ENCODE assay signal across 8 cellular contexts in genomic region chr1:150696590-150696989, GRCh38. TPM values are rescaled to one million over a fixed set of nuclear protein-coding genes. Genes with fewer than 3 reads are reported as not detected.
DNase-seq lines count a peak whose midpoint lies in the region; ATAC-seq and TF ChIP-seq lines count a peak whose summit lies in the region.

No MANE protein-coding gene starts in this region.

- no peak for ATAC-seq in naive thymus-derived CD8-positive, alpha-beta T cell
- no peak for ATAC-seq in GM21423 (IDR thresholded peaks at IDR 0.05; ENCODE audit: unreplicated experiment)

- TF ChIP-seq POLR2A in NB4 (IDR thresholded peaks at IDR 0.05; ENCODE audit: extremely low read depth, insufficient read length) = no peak

- H3K4me1 Mint-ChIP-seq in naive thymus-derived CD8-positive, alpha-beta T cell = peaks cover 6 to 40% (median 23%) of the 10 kb centered on the region in 4 donors

- peak overlapping the region in 46 of 59 donors; percentile 3 to 82 (median 60) for H3K27ac ChIP-seq in dorsolateral prefrontal cortex

- peak overlapping the region; percentile 17 to 98 (median 96) for H3K27ac Mint-ChIP-seq in naive thymus-derived CD8-positive, alpha-beta T cell

- TF ChIP-seq CTCF in NB4 (IDR thresholded peaks at IDR 0.05; ENCODE audit: low read depth, low read length) (no peak), dorsolateral prefrontal cortex (IDR thresholded peaks at IDR 0.05 in 54 of 56, conservative IDR thresholded peaks at IDR 0.05 in 2 of 56; ENCODE audit: low read depth in 1 of 56, partially characterized antibody in 56 of 56) (no peak), GM10266 (IDR thresholded peaks at IDR 0.05; ENCODE audit: control insufficient read depth, insufficient read depth, low read depth, missing control alignments) (no peak)

- H3K36me3 Mint-ChIP-seq in naive thymus-derived CD8-positive, alpha-beta T cell = peaks cover 0 to 33% (median 2%) of the 10 kb centered on the region in 3 donors

- H3K4me3 ChIP-seq in NB4 (ENCODE audit: low read depth, low read length) = peak overlapping the region; percentile 93
- H3K4me3 ChIP-seq in dorsolateral prefrontal cortex = peak overlapping the region; percentile 55 to 85 (median 72)

- peak overlapping the region; percentile 93 to 99 (median 96) for H3K4me3 Mint-ChIP-seq in naive thymus-derived CD8-positive, alpha-beta T cell

- peaks cover 0 to 3% (median 1%) of the 10 kb centered on the region in 5 donors for H3K27me3 Mint-ChIP-seq in naive thymus-derived CD8-positive, alpha-beta T cell

- POLR2A ChIA-PET in naive thymus-derived CD8-positive, alpha-beta T cell (lab: Charles Lee) = interaction anchor here (0.8 to 1.6 kb wide), 7 partner anchors 10 to 810 kb away, joined by 3 to 6 read pairs (median 4); partner anchors contain the start of genes CTSS, ENSA and RPRD2

- peak; percentile 9 for DNase-seq in EL
- peak; percentile 32 for DNase-seq in NB4 (ENCODE audit: low read depth)
- no peak for DNase-seq in dorsolateral prefrontal cortex
- no peak for DNase-seq in naive thymus-derived CD8-positive, alpha-beta T cell
- DNase-seq in GM10266 (ENCODE audit: extremely low spot score) = no peak
- no peak for DNase-seq in HT-29 (ENCODE audit: low spot score)
- DNase-seq in germinal center (ENCODE audit: low spot score) = no peak

- H3K27me3 ChIP-seq in dorsolateral prefrontal cortex = no peaks in the 10 kb centered on the region

- intact Hi-C loops in dorsolateral prefrontal cortex (cut with DNase I) = loop anchor here in 1 of 2 donors (10.0 kb wide), 1 partner anchor 142 kb away; no protein-coding TSS in a partner anchor

- no peaks in the 10 kb centered on the region for H3K9me3 Mint-ChIP-seq in naive thymus-derived CD8-positive, alpha-beta T cell

RNA-seq across cellular contexts. Expression of gene GOLPH3L, which starts 0.4 kb away (rescaled TPM):
- 10 to 100 TPM; 11.4 to 39.5 (median 25.0) TPM for total RNA-seq in dorsolateral prefrontal cortex
- total RNA-seq in naive thymus-derived CD8-positive, alpha-beta T cell = 10 to 100 TPM; 19.9 to 22.9 TPM
- polyA plus RNA-seq in naive thymus-derived CD8-positive, alpha-beta T cell = 10 to 100 TPM; 19.4 to 28.2 (median 22.9) TPM
- 4.9 and 7.7 TPM in 2 replicates for total RNA-seq in HT-29 (2014; rRNA removed; shearing (Covaris generic))

RNA-seq across cellular contexts. Expression of gene HORMAD1, which starts 24.1 kb away (rescaled TPM):
- total RNA-seq in dorsolateral prefrontal cortex = 1 to 10 TPM in 32 of 120 experiments, under 1 TPM in 44, not detected in 44; 0.40 to 3.7 (median 0.94) TPM
- under 1 TPM; 0.73 to 0.74 TPM for total RNA-seq in naive thymus-derived CD8-positive, alpha-beta T cell
- under 1 TPM in 1 of 3 donors, not detected in 2; 0.64 TPM for polyA plus RNA-seq in naive thymus-derived CD8-positive, alpha-beta T cell
- total RNA-seq in HT-29 (2014; rRNA removed; shearing (Covaris generic)) = not detected in 2 replicates

Comparison
In these comparisons a context has a peak if more than half of its experiments do, and no peak if none do; other contexts are left out.
1. DNase-seq: peak in EL (single experiment) and NB4 (single experiment); none in dorsolateral prefrontal cortex (0 of 10), naive thymus-derived CD8-positive, alpha-beta T cell (0 of 10), GM10266 (single experiment), HT-29 (single experiment) and germinal center (single experiment).